ENCODE assay signal across 9 cellular contexts in genomic region chr5:7754997-7755596, GRCh38.
A peak's percentile ranks its signal among the peaks of the same experiment; 100 is the strongest.
DNase-seq lines count a peak whose midpoint lies in the region; ATAC-seq and TF ChIP-seq lines count a peak whose summit lies in the region.
"Had no signal": no experiment of that assay in that cellular context is flagged by ENCODE, and none has a peak within 500 bp of the region (broad histone marks: within the 10 kb centered on the region; RNA-seq: fewer than 3 reads in every experiment).

No MANE protein-coding gene starts in this region.

- no peak overlapping the region for H2AFZ ChIP-seq in OCI-LY7 (ENCODE audit: low read length)

- no peak overlapping the region for H3K4me3 ChIP-seq in OCI-LY7 (ENCODE audit: low read depth, low read length, poor library complexity, severe bottlenecking)
- H3K4me3 ChIP-seq in liver (ENCODE audit: low read depth in 1 of 3, low read length in 3 of 3) = no peak overlapping the region
- H3K4me3 ChIP-seq in thoracic aorta = no peak overlapping the region
- no peak overlapping the region for H3K4me3 ChIP-seq in CD8-positive, alpha-beta memory T cell (ENCODE audit: low read length)

- no peaks in the 10 kb centered on the region for H3K9me2 ChIP-seq in OCI-LY7 (ENCODE audit: insufficient read depth, low read length)

- intact Hi-C loops in OCI-LY7 (cut with micrococcal nuclease; ENCODE audit: unreplicated experiment) = loop anchor here (5.0 kb wide), 1 partner anchor 493 kb away; no protein-coding TSS in a partner anchor
- intact Hi-C loops in MCF 10A (cut with micrococcal nuclease) = loop anchor here (2.0 to 10.0 kb wide), 4 partner anchors 102 to 990 kb away; no protein-coding TSS in a partner anchor

- H3K27ac ChIP-seq in OCI-LY7 (ENCODE audit: low read depth, low read length, poor library complexity, severe bottlenecking) (no peak overlapping the region), liver (ENCODE audit: low read depth in 1 of 2, low read length in 2 of 2) (no peak overlapping the region), thoracic aorta (no peak overlapping the region)
- no peak overlapping the region for H3K27ac ChIP-seq in CD8-positive, alpha-beta memory T cell (ENCODE audit: low read depth, low read length)

- 32% methylated on average over 13 of the region's 13 CpGs for WGBS in liver

- H3K4me1 ChIP-seq in OCI-LY7 (ENCODE audit: insufficient read depth, low read length, poor library complexity, severe bottlenecking) (no peaks in the 10 kb centered on the region), liver (ENCODE audit: control insufficient read depth in 4 of 4, insufficient read depth in 4 of 4, low read length in 3 of 4) (no peaks in the 10 kb centered on the region), thoracic aorta (ENCODE audit: control insufficient read depth in 1 of 2, low read depth in 2 of 2) (peaks cover 0 to 10% of the 10 kb centered on the region in 2 donors)
- no peaks in the 10 kb centered on the region for H3K4me1 ChIP-seq in CD8-positive, alpha-beta memory T cell (ENCODE audit: insufficient read depth, low read length)

- peaks cover 5% of the 10 kb centered on the region for H3K4me1 Mint-ChIP-seq in MCF 10A (ENCODE audit: insufficient read depth, unreplicated experiment)
- H3K4me1 Mint-ChIP-seq in CD8-positive, alpha-beta memory T cell = no peaks in the 10 kb centered on the region
- H3K4me1 Mint-ChIP-seq: activated naive CD4-positive, alpha-beta T cell treated with anti-CD3 and anti-CD28 coated beads, Interleukin-2, amount 50 U/mL, for 24 hours had no signal

- TF ChIP-seq RAD21 in liver (IDR thresholded peaks at IDR 0.05) = peak; percentile 45 to 67

- H3K27me3 ChIP-seq in liver (ENCODE audit: control insufficient read depth in 4 of 4, insufficient read depth in 4 of 4, low read length in 3 of 4) (peaks cover 0 to 12% (median 2%) of the 10 kb centered on the region in 4 donors), thoracic aorta (replicated peaks; ENCODE audit: insufficient read depth) (no peaks in the 10 kb centered on the region)
- H3K27me3 ChIP-seq in CD8-positive, alpha-beta memory T cell (ENCODE audit: insufficient read depth, low read length, poor library complexity, severe bottlenecking) = no peaks in the 10 kb centered on the region

- ATAC-seq in GM21367 (IDR thresholded peaks at IDR 0.05; ENCODE audit: unreplicated experiment) (peak; percentile 96), thoracic aorta (ENCODE audit: insufficient number of reproducible peaks, low FRiP score, low read depth) (no peak)

- no peak overlapping the region for H3K4me3 Mint-ChIP-seq in MCF 10A (ENCODE audit: unreplicated experiment)
- no peak overlapping the region for H3K4me3 Mint-ChIP-seq in CD8-positive, alpha-beta memory T cell
- H3K4me3 Mint-ChIP-seq: activated naive CD4-positive, alpha-beta T cell treated with anti-CD3 and anti-CD28 coated beads, Interleukin-2, amount 50 U/mL, for 24 hours had no signal

- H3K9me3 ChIP-seq in OCI-LY7 (ENCODE audit: low read length) = no peaks in the 10 kb centered on the region
- H3K9me3 ChIP-seq in liver (ENCODE audit: control insufficient read depth in 4 of 4, low read length in 3 of 4) = no peaks in the 10 kb centered on the region
- H3K9me3 ChIP-seq in thoracic aorta = no peaks in the 10 kb centered on the region
- no peaks in the 10 kb centered on the region for H3K9me3 ChIP-seq in CD8-positive, alpha-beta memory T cell (ENCODE audit: low read length)

- BruUV-seq in OCI-LY7 (replicated peaks; lab: Mats Ljungman, UMichigan) = no TSS peak
- no TSS peak for BruUV-seq in MCF 10A (replicated peaks; lab: Mats Ljungman, UMichigan)

- no peak overlapping the region for H3K4me2 ChIP-seq in OCI-LY7 (ENCODE audit: low read length)

- POLR2A ChIA-PET in OCI-LY7 (lab: Charles Lee) (interaction anchor here (0.6 kb wide), 1 partner anchor 8 kb away, joined by 3 read pairs; no protein-coding TSS in a partner anchor), MCF 10A (lab: Yijun Ruan, JAX) (no interaction called here)
- POLR2A ChIA-PET in CD8-positive, alpha-beta memory T cell (lab: Charles Lee) = no interaction called here

- H3K79me2 ChIP-seq in OCI-LY7 (ENCODE audit: insufficient read depth, low read depth, low read length) = no peaks in the 10 kb centered on the region

- no peaks in the 10 kb centered on the region for H3K36me3 Mint-ChIP-seq in MCF 10A (ENCODE audit: insufficient read depth, unreplicated experiment)
- H3K36me3 Mint-ChIP-seq in CD8-positive, alpha-beta memory T cell = no peaks in the 10 kb centered on the region
- H3K36me3 Mint-ChIP-seq: activated naive CD4-positive, alpha-beta T cell treated with anti-CD3 and anti-CD28 coated beads, Interleukin-2, amount 50 U/mL, for 24 hours had no signal

- peak; percentile 31 for DNase-seq in G401 (ENCODE audit: low spot score)
- peak; percentile 69 for DNase-seq in HT1080 (ENCODE audit: low read depth)
- peak; percentile 53 for DNase-seq in OCI-LY7 (ENCODE audit: low spot score)
- peak; percentile 63 for DNase-seq in MCF 10A (ENCODE audit: unreplicated experiment)
- DNase-seq in thoracic aorta (ENCODE audit: low spot score) = no peak
- no peak for DNase-seq in CD8-positive, alpha-beta memory T cell

- H3K36me3 ChIP-seq in OCI-LY7 (ENCODE audit: insufficient read depth, low read length) = no peaks in the 10 kb centered on the region
- no peaks in the 10 kb centered on the region for H3K36me3 ChIP-seq in liver (ENCODE audit: control insufficient read depth in 4 of 4, insufficient read depth in 3 of 4, low read depth in 1 of 4, low read length in 3 of 4)
- H3K36me3 ChIP-seq in thoracic aorta = no peaks in the 10 kb centered on the region
- H3K36me3 ChIP-seq in CD8-positive, alpha-beta memory T cell (ENCODE audit: insufficient read depth, low read length) = no peaks in the 10 kb centered on the region

- no peak overlapping the region for H3K27ac Mint-ChIP-seq in MCF 10A (ENCODE audit: low read depth, unreplicated experiment)
- no peak overlapping the region for H3K27ac Mint-ChIP-seq in CD8-positive, alpha-beta memory T cell
- H3K27ac Mint-ChIP-seq: activated naive CD4-positive, alpha-beta T cell treated with anti-CD3 and anti-CD28 coated beads, Interleukin-2, amount 50 U/mL, for 24 hours had no signal

- H3K27me3 Mint-ChIP-seq in MCF 10A (ENCODE audit: insufficient read depth, unreplicated experiment) = peaks cover 91% of the 10 kb centered on the region
- H3K27me3 Mint-ChIP-seq in CD8-positive, alpha-beta memory T cell = peaks cover 13 to 33% of the 10 kb centered on the region in 2 donors

- peak overlapping the region in 1 of 2 donors; percentile 16 for H3K9ac ChIP-seq in liver (ENCODE audit: low read depth in 1 of 2, low read length in 2 of 2)

- CTCF ChIA-PET in OCI-LY7 (lab: Charles Lee; ENCODE audit: unreplicated experiment) = no interaction called here
- CTCF ChIA-PET in MCF 10A (lab: Yijun Ruan, JAX) = interaction anchor here (0.5 to 2.4 kb wide), 17 partner anchors 10 to 1464 kb away, joined by 3 to 26 read pairs (median 4); no protein-coding TSS in a partner anchor
- CTCF ChIA-PET in CD8-positive, alpha-beta memory T cell (lab: Charles Lee) = no interaction called here

- in situ Hi-C loops in G401 (cut with HindIII; ENCODE audit: low sequenced_read_pairs) = no loop called here

- H3K9me3 Mint-ChIP-seq in MCF 10A (ENCODE audit: unreplicated experiment) = no peaks in the 10 kb centered on the region
- no peaks in the 10 kb centered on the region for H3K9me3 Mint-ChIP-seq in CD8-positive, alpha-beta memory T cell
- H3K9me3 Mint-ChIP-seq: activated naive CD4-positive, alpha-beta T cell treated with anti-CD3 and anti-CD28 coated beads, Interleukin-2, amount 50 U/mL, for 24 hours had no signal

- H4K20me1 ChIP-seq in OCI-LY7 (ENCODE audit: insufficient read depth, low read length) = no peaks in the 10 kb centered on the region

- peak; percentile 88 for TF ChIP-seq CTCF in OCI-LY7 (conservative IDR thresholded peaks at IDR 0.05; ENCODE audit: low read length)
- peak; percentile 78 for TF ChIP-seq CTCF in MCF 10A (IDR thresholded peaks at IDR 0.05; ENCODE audit: unreplicated experiment)
- TF ChIP-seq CTCF in liver (IDR thresholded peaks at IDR 0.05; ENCODE audit: low read depth, low read length, missing input control) = peak; percentile 42
- TF ChIP-seq CTCF in thoracic aorta (IDR thresholded peaks at IDR 0.05) = peak; percentile 70

TF ChIP-seq in liver, 16 proteins besides CTCF, POLR2A, EP300 and RAD21:
- TF ChIP-seq GABPA (IDR thresholded peaks at IDR 0.05 in 1 of 2, conservative IDR thresholded peaks at IDR 0.05 in 1 of 2) (no peak), EGR1 (IDR thresholded peaks at IDR 0.05; ENCODE audit: low read depth in 2 of 2) (no peak), YY1 (IDR thresholded peaks at IDR 0.05) (no peak), SP1 (IDR thresholded peaks at IDR 0.05) (no peak), FOXA2 (IDR thresholded peaks at IDR 0.05) (no peak), RXRA (IDR thresholded peaks at IDR 0.05) (no peak), REST (IDR thresholded peaks at IDR 0.05) (no peak), MAX (IDR thresholded peaks at IDR 0.05) (no peak)

Comparison
In these comparisons a context has a peak if more than half of its experiments do, and no peak if none do; other contexts are left out.
1. DNase-seq: peak in G401 (single experiment), HT1080 (single experiment), OCI-LY7 (single experiment) and MCF 10A (single experiment); none in thoracic aorta (single experiment) and CD8-positive, alpha-beta memory T cell (0 of 5).
2. Peak in every context shown above with its lines, with median percentiles within 50 percentile points of each other: CTCF ChIP-seq.